ENCODE assay signal across 12 cellular contexts in genomic region chr1:231800071-231800470, GRCh38.
DNase-seq lines count a peak whose midpoint lies in the region; ATAC-seq lines count a peak whose summit lies in the region.
"Had no signal": no experiment of that assay in that cellular context is flagged by ENCODE, and none has a peak within 500 bp of the region (broad histone marks: within the 10 kb centered on the region; RNA-seq: fewer than 3 reads in every experiment).

No MANE protein-coding gene starts in this region.

- no peaks in the 10 kb centered on the region for H3K36me3 Mint-ChIP-seq in effector memory CD8-positive, alpha-beta T cell (ENCODE audit: insufficient read depth)
- H3K36me3 Mint-ChIP-seq in naive thymus-derived CD4-positive, alpha-beta T cell = peaks cover 15 to 79% (median 50%) of the 10 kb centered on the region in 5 donors

- DNase-seq in Daoy (ENCODE audit: low read depth) = peak; percentile 66
- peak; percentile 85 for DNase-seq in M059J (ENCODE audit: low read depth)
- DNase-seq in effector memory CD8-positive, alpha-beta T cell = no peak
- no peak for DNase-seq in naive thymus-derived CD4-positive, alpha-beta T cell
- no peak for DNase-seq in stimulated activated naive CD4-positive, alpha-beta T cell treated with Interleukin-2 at 50 U/mL for 16 hours (lab: John Stamatoyannopoulos, UW)
- DNase-seq in NCI-H510A treated with DMSO at 0.1 percent for 48 hours (lab: John Stamatoyannopoulos, UW) = no peak
- DNase-seq: activated CD8-positive, alpha-beta memory T cell treated with anti-CD3 and anti-CD28 coated beads, Interleukin-2, amount 50 U/mL, for 48 hours; amygdala; MG63; right cardiac atrium; Right ventricle myocardium superior had no signal

- H3K9me3 ChIP-seq in naive thymus-derived CD4-positive, alpha-beta T cell (ENCODE audit: control insufficient read depth in 2 of 3, low read length in 3 of 3) = no peaks in the 10 kb centered on the region

- H3K27me3 ChIP-seq in naive thymus-derived CD4-positive, alpha-beta T cell (ENCODE audit: control insufficient read depth in 2 of 2, insufficient read depth in 2 of 2, low read length in 2 of 2) = no peaks in the 10 kb centered on the region
- H3K27me3 ChIP-seq: MG63 had no signal

- POLR2A ChIA-PET in naive thymus-derived CD4-positive, alpha-beta T cell (lab: Charles Lee) = no interaction called here

- no peaks in the 10 kb centered on the region for H3K4me1 Mint-ChIP-seq in effector memory CD8-positive, alpha-beta T cell (ENCODE audit: low read depth in 2 of 2)
- H3K4me1 Mint-ChIP-seq in naive thymus-derived CD4-positive, alpha-beta T cell = peaks cover 0 to 7% (median 4%) of the 10 kb centered on the region in 7 donors

- H3K27me3 Mint-ChIP-seq in effector memory CD8-positive, alpha-beta T cell = no peaks in the 10 kb centered on the region
- H3K27me3 Mint-ChIP-seq in naive thymus-derived CD4-positive, alpha-beta T cell = no peaks in the 10 kb centered on the region

- intact Hi-C loops in naive thymus-derived CD4-positive, alpha-beta T cell (cut with micrococcal nuclease) = no loop called here

- H3K4me3 Mint-ChIP-seq in effector memory CD8-positive, alpha-beta T cell = no peak overlapping the region
- H3K4me3 Mint-ChIP-seq in naive thymus-derived CD4-positive, alpha-beta T cell = no peak overlapping the region

- peaks cover 3 to 9% of the 10 kb centered on the region in 2 donors for H3K9me3 Mint-ChIP-seq in effector memory CD8-positive, alpha-beta T cell
- H3K9me3 Mint-ChIP-seq in naive thymus-derived CD4-positive, alpha-beta T cell = peaks cover 0 to 19% (median 5%) of the 10 kb centered on the region in 11 donors

- peaks cover 0 to 8% (median 0%) of the 10 kb centered on the region in 3 experiments for H3K36me3 ChIP-seq in naive thymus-derived CD4-positive, alpha-beta T cell (ENCODE audit: control insufficient read depth in 2 of 3, insufficient read depth in 3 of 3, low read length in 3 of 3)
- H3K36me3 ChIP-seq: MG63 had no signal

- H3K27ac ChIP-seq in naive thymus-derived CD4-positive, alpha-beta T cell (ENCODE audit: low read depth, low read length) = no peak overlapping the region

- ATAC-seq in effector memory CD8-positive, alpha-beta T cell (replicated peaks) = no peak
- no peak for ATAC-seq in naive thymus-derived CD4-positive, alpha-beta T cell
- no peak for ATAC-seq in GM21526 (IDR thresholded peaks at IDR 0.05; ENCODE audit: low FRiP score, unreplicated experiment)
- ATAC-seq: right cardiac atrium had no signal

- peak overlapping the region; percentile 87 to 89 for H3K27ac Mint-ChIP-seq in effector memory CD8-positive, alpha-beta T cell
- peak overlapping the region in 7 of 9 donors; percentile 43 to 88 (median 77) for H3K27ac Mint-ChIP-seq in naive thymus-derived CD4-positive, alpha-beta T cell

- no peaks in the 10 kb centered on the region for H3K4me1 ChIP-seq in naive thymus-derived CD4-positive, alpha-beta T cell (ENCODE audit: control insufficient read depth in 2 of 2, insufficient read depth in 2 of 2, low read length in 2 of 2)

- CTCF ChIA-PET in naive thymus-derived CD4-positive, alpha-beta T cell (lab: Charles Lee) = interaction anchor here (1.1 kb wide), 1 partner anchor 43 kb away, joined by 3 read pairs; no protein-coding TSS in a partner anchor

- H3K4me3 ChIP-seq in naive thymus-derived CD4-positive, alpha-beta T cell (ENCODE audit: low read length) = no peak overlapping the region
- H3K4me3 ChIP-seq: MG63 had no signal

Comparison
In these comparisons a context has a peak if more than half of its experiments do, and no peak if none do; other contexts are left out.
1. DNase-seq: peak in Daoy (single experiment) and M059J (single experiment); none in effector memory CD8-positive, alpha-beta T cell (0 of 3), naive thymus-derived CD4-positive, alpha-beta T cell (0 of 9), stimulated activated naive CD4-positive, alpha-beta T cell treated with Interleukin-2 at 50 U/mL for 16 hours (single experiment) and NCI-H510A treated with DMSO at 0.1 percent for 48 hours (single experiment).